Comparison of ENCODE assay signal across 8 cellular contexts in genomic region chr17:14299261-14300093, GRCh38. TPM values are rescaled to one million over a fixed set of nuclear protein-coding genes. Genes with fewer than 3 reads are reported as not detected.
DNase-seq lines count a peak whose midpoint lies in the region; ATAC-seq, FAIRE-seq and TF ChIP-seq lines count a peak whose summit lies in the region.

No MANE protein-coding gene starts in this region.

- peak overlapping the region; percentile 98 for H3K4me3 Mint-ChIP-seq in osteocyte (ENCODE audit: unreplicated experiment)

- FAIRE-seq in HTR-8/SVneo (lab: Jason Lieb, UNC), result peak; percentile 13

- no peaks in the 10 kb centered on the region for H3K9me3 Mint-ChIP-seq in osteocyte (ENCODE audit: unreplicated experiment)

- peak overlapping the region; percentile 96 for H3K27ac Mint-ChIP-seq in osteocyte (ENCODE audit: unreplicated experiment)

- peaks cover 6% of the 10 kb centered on the region for H3K36me3 Mint-ChIP-seq in osteocyte (ENCODE audit: unreplicated experiment)

- H3K27me3 Mint-ChIP-seq in osteocyte (ENCODE audit: unreplicated experiment), result no peaks in the 10 kb centered on the region

- no peak for TF ChIP-seq CTCF in osteocyte (IDR thresholded peaks at IDR 0.05)

- ATAC-seq in HG03457 (IDR thresholded peaks at IDR 0.05; ENCODE audit: unreplicated experiment), result no peak
- no peak for ATAC-seq in GM18868 (IDR thresholded peaks at IDR 0.05; ENCODE audit: unreplicated experiment)
- ATAC-seq in HG02870 (IDR thresholded peaks at IDR 0.05; ENCODE audit: unreplicated experiment), result no peak

- DNase-seq in HTR-8/SVneo (ENCODE audit: insufficient read length, low spot score) (peak; percentile 14), fibroblast of gingiva (ENCODE audit: low read depth) (peak; percentile 59), osteocyte (ENCODE audit: extremely low spot score, unreplicated experiment) (peak; percentile 87), GF-D8 (lab: John Stamatoyannopoulos, UW) (no peak)
- DNase-seq in activated CD8-positive, alpha-beta memory T cell treated with anti-CD3 and anti-CD28 coated beads, Interleukin-2, amount 50 U/mL, for 4 hours, result peak; percentile 44

- H3K4me1 Mint-ChIP-seq in osteocyte (ENCODE audit: unreplicated experiment), result peaks cover 37% of the 10 kb centered on the region

RNA-seq across cellular contexts. Expression of gene HS3ST3B1, which starts 1.4 kb away (rescaled TPM):
- total RNA-seq in osteocyte, result 76.9 and 77.0 TPM in 2 replicates
